Comparison of ENCODE assay signal across 24 cellular contexts in genomic region chr9:114606068-114606467, GRCh38. TPM values are rescaled to one million over a fixed set of nuclear protein-coding genes. Genes with fewer than 3 reads are reported as not detected.
DNase-seq lines count a peak whose midpoint lies in the region; ATAC-seq and TF ChIP-seq lines count a peak whose summit lies in the region.
"Had no signal": no experiment of that assay in that cellular context is flagged by ENCODE, and none has a peak within 500 bp of the region (broad histone marks: within the 10 kb centered on the region; RNA-seq: fewer than 3 reads in every experiment).

No MANE protein-coding gene starts in this region.

- peaks cover 6% of the 10 kb centered on the region for H3K4me1 ChIP-seq in testis

- peaks cover 18% of the 10 kb centered on the region for H3K4me1 Mint-ChIP-seq in activated T-cell treated with anti-CD3 and anti-CD28 coated beads, Interleukin-2, amount 50 U/mL, for 24 hours (ENCODE audit: low read depth)
- H3K4me1 Mint-ChIP-seq in mesothelial cell of epicardium, result peaks cover 28% of the 10 kb centered on the region

- H3K27me3 Mint-ChIP-seq in activated T-cell treated with anti-CD3 and anti-CD28 coated beads, Interleukin-2, amount 50 U/mL, for 24 hours, result no peaks in the 10 kb centered on the region
- H3K27me3 Mint-ChIP-seq in mesothelial cell of epicardium (ENCODE audit: low read depth), result no peaks in the 10 kb centered on the region
- H3K27me3 Mint-ChIP-seq: CD4-positive, CD25-positive, alpha-beta regulatory T cell had no signal

- no peaks in the 10 kb centered on the region for H3K9me3 ChIP-seq in testis
- H3K9me3 ChIP-seq: pancreas had no signal

- DNase-seq in activated T-cell treated with anti-CD3 and anti-CD28 coated beads, Interleukin-2, amount 50 U/mL, for 24 hours, result no peak
- DNase-seq in activated T-cell treated with anti-CD3 and anti-CD28 coated beads, Interleukin-2, amount 50 U/mL, for 48 hours, result no peak
- DNase-seq in dermis blood vessel endothelial cell (peak; percentile 73), mesothelial cell of epicardium (ENCODE audit: low spot score in 2 of 2, unreplicated experiment in 2 of 2) (no peak), testis (peak; percentile 35), NCI-H1105 treated with DMSO at 0.1 percent for 48 hours (lab: John Stamatoyannopoulos, UW) (no peak), GF-D8 (lab: John Stamatoyannopoulos, UW) (no peak)
- DNase-seq: activated CD4-positive, alpha-beta T cell treated with anti-CD3 and anti-CD28 coated beads, Interleukin-2, amount 50 U/mL, for 48 hours; amniotic stem cell; CD4-positive, CD25-positive, alpha-beta regulatory T cell; immature natural killer cell; midbrain; NCI-H1092; stimulated activated naive CD4-positive, alpha-beta T cell treated with Interleukin-2 at 50 U/mL for 16 hours; SW 1271 had no signal

- 35 to 55% methylated on average over 7 of the region's 7 CpGs for WGBS in testis, 2 donors

- peak overlapping the region; percentile 3 for H3K27ac Mint-ChIP-seq in activated T-cell treated with anti-CD3 and anti-CD28 coated beads, Interleukin-2, amount 50 U/mL, for 24 hours
- peak overlapping the region; percentile 15 for H3K27ac Mint-ChIP-seq in mesothelial cell of epicardium
- H3K27ac Mint-ChIP-seq: activated T-helper 1 cell treated with anti-CD3 and anti-CD28 coated beads, Interleukin-12 subunit alpha, Interleukin-12 subunit beta, Interleukin-2, Interleukin-4 antibody, amounts not matched to agents 30 ng/mL and 10 ng/mL and 1 ng/mL, durations not matched to agents 14 hours and 24 hours and 36 hours; immature natural killer cell had no signal

- no peak for TF ChIP-seq POLR2A in testis (IDR thresholded peaks at IDR 0.05)

- H3K36me3 ChIP-seq in testis (ENCODE audit: low read depth, missing control alignments), result no peaks in the 10 kb centered on the region
- H3K36me3 ChIP-seq: pancreas had no signal

- TF ChIP-seq CTCF in mesothelial cell of epicardium (IDR thresholded peaks at IDR 0.05; ENCODE audit: unreplicated experiment) (no peak), testis (IDR thresholded peaks at IDR 0.05) (no peak)

- H3K27me3 ChIP-seq in testis, result no peaks in the 10 kb centered on the region
- H3K27me3 ChIP-seq: pancreas had no signal

- H3K36me3 Mint-ChIP-seq in activated T-cell treated with anti-CD3 and anti-CD28 coated beads, Interleukin-2, amount 50 U/mL, for 24 hours (ENCODE audit: low read depth), result peaks cover 29% of the 10 kb centered on the region
- H3K36me3 Mint-ChIP-seq in mesothelial cell of epicardium, result peaks cover 10% of the 10 kb centered on the region

- H3K9me3 Mint-ChIP-seq in activated T-cell treated with anti-CD3 and anti-CD28 coated beads, Interleukin-2, amount 50 U/mL, for 24 hours, result peaks cover 7% of the 10 kb centered on the region
- H3K9me3 Mint-ChIP-seq in mesothelial cell of epicardium, result peaks cover 8% of the 10 kb centered on the region
- H3K9me3 Mint-ChIP-seq: immature natural killer cell had no signal

- no peak overlapping the region for H3K4me3 ChIP-seq in testis
- H3K4me3 ChIP-seq: pancreas, skin epidermis had no signal

- no peak overlapping the region for H3K4me3 Mint-ChIP-seq in activated T-cell treated with anti-CD3 and anti-CD28 coated beads, Interleukin-2, amount 50 U/mL, for 24 hours
- no peak overlapping the region for H3K4me3 Mint-ChIP-seq in mesothelial cell of epicardium
- H3K4me3 Mint-ChIP-seq: activated T-helper 1 cell treated with anti-CD3 and anti-CD28 coated beads, Interleukin-12 subunit alpha, Interleukin-12 subunit beta, Interleukin-2, Interleukin-4 antibody, amounts not matched to agents 30 ng/mL and 10 ng/mL and 1 ng/mL, durations not matched to agents 14 hours and 24 hours and 36 hours; immature natural killer cell had no signal

- H3K27ac ChIP-seq in testis, result no peak overlapping the region
- H3K27ac ChIP-seq: KMS-11, skin epidermis had no signal

- ATAC-seq in HG03457 (IDR thresholded peaks at IDR 0.05; ENCODE audit: unreplicated experiment), result no peak

- intact Hi-C loops in testis (cut with DNase I; ENCODE audit: low total_unique reads), result no loop called here

RNA-seq across cellular contexts. Expression of gene TMEM268, which starts 5.0 kb away (rescaled TPM):
- total RNA-seq in dermis blood vessel endothelial cell, result 2.5 and 3.9 TPM in 2 replicates
- 14.3 to 15.6 TPM (median 15.3 TPM) in 3 replicates for total RNA-seq in mesothelial cell of epicardium
- total RNA-seq in testis, result 10 to 100 TPM; 23.8 to 26.1 TPM
- polyA plus RNA-seq in testis (ENCODE audit: insufficient read depth, low read depth, low replicate concordance), result 11.3 TPM

RNA-seq across cellular contexts. Expression of gene ATP6V1G1, which starts 18.5 kb away (rescaled TPM):
- total RNA-seq in dermis blood vessel endothelial cell (119 and 176 TPM in 2 replicates), mesothelial cell of epicardium (107 to 115 TPM (median 107 TPM) in 3 replicates), testis (100 to 1,000 TPM; 233 to 243 TPM)
- 215 TPM for polyA plus RNA-seq in testis (ENCODE audit: insufficient read depth, low read depth, low replicate concordance)

RNA-seq across cellular contexts. Expression of gene TEX53, which starts 51.5 kb away (rescaled TPM):
- total RNA-seq in dermis blood vessel endothelial cell (not detected in 2 replicates), mesothelial cell of epicardium (not detected in 3 replicates), testis (10 to 100 TPM; 13.4 to 23.5 TPM)
- polyA plus RNA-seq in testis (ENCODE audit: insufficient read depth, low read depth, low replicate concordance), result 68.8 TPM
- total RNA-seq: A172; activated T-helper 1 cell treated with anti-CD3 and anti-CD28 coated beads, Interleukin-12 subunit alpha, Interleukin-12 subunit beta, Interleukin-2, Interleukin-4 antibody, amounts not matched to agents 30 ng/mL and 10 ng/mL and 1 ng/mL, durations not matched to agents 14 hours and 24 hours and 36 hours; CD4-positive, CD25-positive, alpha-beta regulatory T cell; Daoy; pancreas; urinary bladder had no signal
- polyA plus RNA-seq: CD4-positive, CD25-positive, alpha-beta regulatory T cell; esophagus; immature natural killer cell; pancreas; urinary bladder had no signal

Comparison
In these comparisons a context has a peak if more than half of its experiments do, and no peak if none do; other contexts are left out.
1. DNase-seq: peak in dermis blood vessel endothelial cell (single experiment) and testis (single experiment); none in activated T-cell treated with anti-CD3 and anti-CD28 coated beads, Interleukin-2, amount 50 U/mL, for 24 hours (single experiment), activated T-cell treated with anti-CD3 and anti-CD28 coated beads, Interleukin-2, amount 50 U/mL, for 48 hours (0 of 2), mesothelial cell of epicardium (0 of 2), NCI-H1105 treated with DMSO at 0.1 percent for 48 hours (single experiment) and GF-D8 (single experiment).
2. RNA of gene TEX53, which starts 51.5 kb away (total RNA-seq): 13.4 to 23.5 TPM in testis; not detected in dermis blood vessel endothelial cell and not detected in mesothelial cell of epicardium; every median in the first group is over 10 times any median in the second.